In the genomic region with DNA sequence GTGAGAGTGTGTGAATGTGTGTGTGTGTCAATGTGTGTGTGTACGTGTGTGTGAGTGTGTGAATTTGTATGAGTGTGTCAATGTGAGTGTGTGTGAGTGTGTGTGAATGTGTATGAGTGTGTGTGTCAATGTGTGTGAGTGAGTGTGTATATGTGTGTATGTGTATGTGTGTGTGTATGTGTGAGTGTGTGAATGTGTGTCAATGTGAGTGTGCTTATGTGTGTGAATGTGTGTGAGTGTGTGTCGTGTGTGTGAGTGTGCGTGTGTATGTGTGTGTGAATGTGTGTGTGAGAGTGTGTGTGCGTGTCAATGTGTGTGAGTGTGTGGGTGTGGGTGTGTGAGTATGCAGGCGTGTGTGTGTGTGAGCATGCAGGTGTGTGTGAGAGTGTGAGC, we compare ENCODE assay signal across 1 cellular context.
TF ChIP-seq lines count a peak whose summit lies in the region.

No MANE protein-coding gene starts in this region.

TF ChIP-seq in GM12878, 131 proteins besides CTCF, POLR2A, EP300 and RAD21 (continued from another document):
- peak; percentile 87 for TF ChIP-seq HDGF (IDR thresholded peaks at IDR 0.05)
- TF ChIP-seq CEBPB (IDR thresholded peaks at IDR 0.05; ENCODE audit: borderline replicate concordance in 1 of 2, low read depth in 2 of 2, low read length in 2 of 2) = 0 out of 4 replicates have a peak, but pooled peaks of 1 of the 2 experiments have one; percentile 34
